ENCODE assay signal across 15 cellular contexts in the genomic region with DNA sequence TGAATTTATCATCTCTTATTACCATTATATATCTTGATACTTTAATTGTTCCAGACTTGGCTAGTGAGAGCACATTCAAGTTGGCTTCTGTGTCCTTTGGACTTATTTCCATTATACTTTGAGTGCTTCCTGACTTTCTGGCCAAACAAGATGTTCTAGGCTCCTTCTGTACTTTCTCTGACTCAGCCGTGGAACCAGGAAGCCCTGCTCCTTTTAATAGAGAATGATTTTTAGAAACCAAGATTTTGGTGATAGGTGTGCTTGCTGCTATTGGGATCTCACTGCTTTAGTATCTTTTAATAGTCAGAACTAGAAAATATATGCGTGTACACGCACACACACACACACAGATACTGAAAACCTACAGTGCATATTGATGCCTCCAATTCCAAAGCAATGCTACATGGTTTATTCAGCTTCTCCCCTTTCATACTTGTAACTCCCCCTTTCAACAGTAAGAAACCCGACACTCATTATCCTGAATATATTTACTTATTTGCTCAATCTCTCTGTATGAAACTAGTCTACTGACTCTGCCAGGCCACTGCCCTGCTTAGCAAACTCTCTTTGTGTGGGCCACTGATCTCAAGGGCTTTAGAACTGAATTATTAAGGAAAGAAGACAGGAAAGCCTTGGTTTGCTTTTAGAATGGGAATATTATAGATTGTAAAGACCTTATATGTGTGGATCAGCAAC. TPM values are rescaled to one million over a fixed set of nuclear protein-coding genes. Genes with fewer than 3 reads are reported as not detected.
DNase-seq lines count a peak whose midpoint lies in the region; ATAC-seq, FAIRE-seq and TF ChIP-seq lines count a peak whose summit lies in the region.
"Had no signal": no experiment of that assay in that cellular context is flagged by ENCODE, and none has a peak within 500 bp of the region (broad histone marks: within the 10 kb centered on the region; RNA-seq: fewer than 3 reads in every experiment).

No MANE protein-coding gene starts in this region.

- ATAC-seq in right cardiac atrium (peak; percentile 26 to 32), heart right ventricle (no peak), PC-3 (peak; percentile 81), HG03521 (IDR thresholded peaks at IDR 0.05; ENCODE audit: unreplicated experiment) (no peak)
- ATAC-seq in activated T-cell treated with anti-CD3 and anti-CD28 coated beads, Interleukin-2, amount 50 U/mL, for 4 hours: no peak
- ATAC-seq: activated CD8-positive, alpha-beta memory T cell treated with anti-CD3 and anti-CD28 coated beads, Interleukin-2, amount 10 ng/mL, durations not matched to agents 7 days and 5 days; WTC11 had no signal

- no peak overlapping the region for H3K4me2 ChIP-seq in PC-3 (ENCODE audit: low read length)

- intact Hi-C loops in right cardiac atrium (cut with DNase I) (no loop called here), heart right ventricle (cut with DNase I) (no loop called here), PC-3 (cut with micrococcal nuclease) (no loop called here)

- H3K36me3 Mint-ChIP-seq in activated T-cell treated with anti-CD3 and anti-CD28 coated beads, Interleukin-2, amount 50 U/mL, for 4 hours (ENCODE audit: insufficient read depth): no peaks in the 10 kb centered on the region
- H3K36me3 Mint-ChIP-seq: activated CD8-positive, alpha-beta memory T cell treated with anti-CD3 and anti-CD28 coated beads, Interleukin-2, amount 10 ng/mL, durations not matched to agents 7 days and 5 days; WTC11 had no signal

- no peak overlapping the region for H2AFZ ChIP-seq in PC-3 (ENCODE audit: low read length)

- POLR2A ChIA-PET in PC-3 (lab: Charles Lee; ENCODE audit: unreplicated experiment): interaction anchor here (0.6 kb wide), 1 partner anchor 34 kb away, joined by 7 read pairs; no protein-coding TSS in a partner anchor

- H3K9me3 ChIP-seq in right cardiac atrium (ENCODE audit: control insufficient read depth, low read length) (no peaks in the 10 kb centered on the region), heart right ventricle (no peaks in the 10 kb centered on the region), PC-3 (ENCODE audit: low read length) (0 out of 2 replicates have a peak, but pooled peaks cover 4% of the 10 kb centered on the region)
- H3K9me3 ChIP-seq: testis had no signal

- no peak for FAIRE-seq in urothelium cell line (lab: Jason Lieb, UNC)
- FAIRE-seq: endothelial cell of umbilical vein had no signal

- H3K27ac ChIP-seq in right cardiac atrium (ENCODE audit: low read length) (no peak overlapping the region), heart right ventricle (no peak overlapping the region), PC-3 (ENCODE audit: low read length) (peak overlapping the region; percentile 55)
- H3K27ac ChIP-seq: testis had no signal

- H3K9ac ChIP-seq in PC-3 (ENCODE audit: low read length): no peak overlapping the region

- BruUV-seq in PC-3 (replicated peaks; lab: Mats Ljungman, UMichigan): no TSS peak

- H3K4me1 Mint-ChIP-seq in activated T-cell treated with anti-CD3 and anti-CD28 coated beads, Interleukin-2, amount 50 U/mL, for 4 hours (ENCODE audit: low read depth): peaks cover 6% of the 10 kb centered on the region
- H3K4me1 Mint-ChIP-seq: activated CD8-positive, alpha-beta memory T cell treated with anti-CD3 and anti-CD28 coated beads, Interleukin-2, amount 10 ng/mL, durations not matched to agents 7 days and 5 days had no signal

- H3K9me3 Mint-ChIP-seq in activated T-cell treated with anti-CD3 and anti-CD28 coated beads, Interleukin-2, amount 50 U/mL, for 4 hours: no peaks in the 10 kb centered on the region
- H3K9me3 Mint-ChIP-seq: activated naive CD4-positive, alpha-beta T cell treated with anti-CD3 and anti-CD28 coated beads for 36 hours; WTC11 had no signal

- H3K4me3 ChIP-seq in right cardiac atrium (ENCODE audit: low read length) (no peak overlapping the region), heart right ventricle (no peak overlapping the region), PC-3 (ENCODE audit: low read length) (no peak overlapping the region)
- H3K4me3 ChIP-seq: skin epidermis, testis had no signal

- H3F3A ChIP-seq in PC-3 (ENCODE audit: low read length, unreplicated experiment): no peaks in the 10 kb centered on the region

- H3K36me3 ChIP-seq in heart right ventricle (no peaks in the 10 kb centered on the region), PC-3 (ENCODE audit: low read depth, low read length) (no peaks in the 10 kb centered on the region)

- H4K20me1 ChIP-seq in PC-3 (ENCODE audit: low read length): no peaks in the 10 kb centered on the region

- DNase-seq in right cardiac atrium (no peak), heart right ventricle (no peak), PC-3 (peak; percentile 44), kidney tubule cell (ENCODE audit: low spot score) (peak; percentile 51), foreskin melanocyte (no peak), urothelium cell line (ENCODE audit: low spot score) (no peak)
- no peak for DNase-seq in activated T-cell treated with anti-CD3 and anti-CD28 coated beads, Interleukin-2, amount 50 U/mL, for 4 hours
- DNase-seq: activated CD8-positive, alpha-beta memory T cell treated with anti-CD3 and anti-CD28 coated beads, Interleukin-2, amount 10 ng/mL, durations not matched to agents 7 days and 5 days; activated naive CD4-positive, alpha-beta T cell treated with anti-CD3 and anti-CD28 coated beads for 36 hours; NCI-H1694; testis had no signal

- H3K4me1 ChIP-seq in right cardiac atrium (ENCODE audit: control insufficient read depth, insufficient read depth, low read length): peaks cover 2% of the 10 kb centered on the region
- H3K4me1 ChIP-seq in heart right ventricle: no peaks in the 10 kb centered on the region
- H3K4me1 ChIP-seq in PC-3 (ENCODE audit: insufficient read depth, low read length): no peaks in the 10 kb centered on the region
- H3K4me1 ChIP-seq: testis had no signal

- TF ChIP-seq CTCF in heart right ventricle (IDR thresholded peaks at IDR 0.05) (no peak), PC-3 (conservative IDR thresholded peaks at IDR 0.05; ENCODE audit: low read depth, low read length) (no peak)

- H3K27me3 Mint-ChIP-seq in activated T-cell treated with anti-CD3 and anti-CD28 coated beads, Interleukin-2, amount 50 U/mL, for 4 hours (ENCODE audit: low read depth): no peaks in the 10 kb centered on the region

- 75% methylated on average over 4 of the region's 4 CpGs for WGBS in right cardiac atrium
- WGBS in heart right ventricle, 2 donors: 81 to 82% methylated on average over 4 of the region's 4 CpGs

- CTCF ChIA-PET in PC-3 (lab: Charles Lee): no interaction called here

- H3K79me2 ChIP-seq in PC-3 (ENCODE audit: low read length): no peaks in the 10 kb centered on the region

- no peaks in the 10 kb centered on the region for H3K9me2 ChIP-seq in PC-3 (replicated peaks; ENCODE audit: low read length)

- H3K4me3 Mint-ChIP-seq in activated T-cell treated with anti-CD3 and anti-CD28 coated beads, Interleukin-2, amount 50 U/mL, for 4 hours: no peak overlapping the region
- H3K4me3 Mint-ChIP-seq: activated CD8-positive, alpha-beta memory T cell treated with anti-CD3 and anti-CD28 coated beads, Interleukin-2, amount 10 ng/mL, durations not matched to agents 7 days and 5 days; activated naive CD4-positive, alpha-beta T cell treated with anti-CD3 and anti-CD28 coated beads for 36 hours; WTC11 had no signal

- H3K27me3 ChIP-seq in right cardiac atrium (ENCODE audit: control insufficient read depth, insufficient read depth): no peaks in the 10 kb centered on the region
- H3K27me3 ChIP-seq in heart right ventricle: no peaks in the 10 kb centered on the region
- no peaks in the 10 kb centered on the region for H3K27me3 ChIP-seq in PC-3 (ENCODE audit: low read length)
- H3K27me3 ChIP-seq: testis had no signal

RNA-seq across cellular contexts. Expression of a gene that starts 42.7 kb away (rescaled TPM):
- 100 to 1,000 TPM; 192 to 261 (median 244) TPM for total RNA-seq in right cardiac atrium
- polyA plus RNA-seq in right cardiac atrium: 178 TPM
- 100 to 1,000 TPM; 148 to 227 (median 186) TPM for total RNA-seq in heart right ventricle
- 100 to 1,000 TPM in 1 of 2 donors, 10 to 100 TPM in 1; 90.3 to 322 TPM for polyA plus RNA-seq in heart right ventricle
- 182 and 200 TPM in 2 replicates for total RNA-seq in PC-3 (2014; rRNA removed)
- 100 to 1,000 TPM; 315 to 327 (median 324) TPM for total RNA-seq in activated T-cell treated with anti-CD3 and anti-CD28 coated beads, Interleukin-2, amount 50 U/mL, for 4 hours

Comparison
In these comparisons a context has a peak if more than half of its experiments do, and no peak if none do; other contexts are left out.
1. ATAC-seq: peak in right cardiac atrium (2 of 2) and PC-3 (single experiment); none in heart right ventricle (0 of 8), activated T-cell treated with anti-CD3 and anti-CD28 coated beads, Interleukin-2, amount 50 U/mL, for 4 hours (0 of 2) and HG03521 (single experiment).
2. DNase-seq: peak in PC-3 (single experiment) and kidney tubule cell (single experiment); none in right cardiac atrium (0 of 3), heart right ventricle (0 of 2), foreskin melanocyte (single experiment), activated T-cell treated with anti-CD3 and anti-CD28 coated beads, Interleukin-2, amount 50 U/mL, for 4 hours (single experiment) and urothelium cell line (single experiment).